In genomic region chr22:37665487-37665886, GRCh38 we compare ENCODE assay signal across 16 cellular contexts. TPM values are rescaled to one million over a fixed set of nuclear protein-coding genes. Genes with fewer than 3 reads are reported as not detected.
A peak's percentile ranks its signal among the peaks of the same experiment; 100 is the strongest.
DNase-seq lines count a peak whose midpoint lies in the region; ATAC-seq and TF ChIP-seq lines count a peak whose summit lies in the region.
"Had no signal": no experiment of that assay in that cellular context is flagged by ENCODE, and none has a peak within 500 bp of the region (broad histone marks: within the 10 kb centered on the region; RNA-seq: fewer than 3 reads in every experiment).

No MANE protein-coding gene starts in this region.

- no peak overlapping the region for H3K9ac ChIP-seq in stomach smooth muscle (ENCODE audit: low read length in 2 of 2)
- H3K9ac ChIP-seq: BLaER1 had no signal

- H3K4me3 ChIP-seq in left ventricle myocardium inferior (no peak overlapping the region), stomach smooth muscle (ENCODE audit: low read length in 2 of 2) (no peak overlapping the region)
- H3K4me3 ChIP-seq: BLaER1 had no signal

- no peaks in the 10 kb centered on the region for H3K9me3 Mint-ChIP-seq in activated CD4-positive, alpha-beta memory T cell treated with anti-CD3 and anti-CD28 coated beads, Interleukin-2, amount 10 ng/mL, durations not matched to agents 7 days and 5 days
- H3K9me3 Mint-ChIP-seq: CD8-positive, alpha-beta memory T cell; HFFc6 had no signal

- no peaks in the 10 kb centered on the region for H3K27me3 Mint-ChIP-seq in activated CD4-positive, alpha-beta memory T cell treated with anti-CD3 and anti-CD28 coated beads, Interleukin-2, amount 10 ng/mL, durations not matched to agents 7 days and 5 days
- H3K27me3 Mint-ChIP-seq: CD8-positive, alpha-beta memory T cell had no signal

- no peaks in the 10 kb centered on the region for H3K9me3 ChIP-seq in left ventricle myocardium inferior (replicated peaks)
- no peaks in the 10 kb centered on the region for H3K9me3 ChIP-seq in stomach smooth muscle (ENCODE audit: control insufficient read depth in 2 of 2, low read length in 2 of 2)
- H3K9me3 ChIP-seq: BLaER1, Caco-2 had no signal

- intact Hi-C loops in left ventricle myocardium inferior (cut with micrococcal nuclease): no loop called here
- intact Hi-C loops in Right ventricle myocardium inferior (cut with DNase I): no loop called here
- intact Hi-C loops in sciatic nerve (cut with DNase I): no loop called here

- CTCF ChIA-PET in activated CD4-positive, alpha-beta memory T cell treated with anti-CD3 and anti-CD28 coated beads, Interleukin-2, amount 10 ng/mL, durations not matched to agents 7 days and 5 days (lab: Charles Lee): interaction anchor here (12.4 to 12.8 kb wide), 2 partner anchors 14 to 22 kb away, joined by 151 to 191 read pairs; partner anchors contain the start of gene LGALS1

- H3K27ac Mint-ChIP-seq in activated CD4-positive, alpha-beta memory T cell treated with anti-CD3 and anti-CD28 coated beads, Interleukin-2, amount 10 ng/mL, durations not matched to agents 7 days and 5 days: no peak overlapping the region
- H3K27ac Mint-ChIP-seq: CD8-positive, alpha-beta memory T cell; HFFc6 had no signal

- H3K4me1 ChIP-seq in left ventricle myocardium inferior (peaks cover 30% of the 10 kb centered on the region), stomach smooth muscle (ENCODE audit: control insufficient read depth, insufficient read depth, low read length) (peaks cover 34% of the 10 kb centered on the region)

- DNase-seq in left ventricle myocardium inferior: no peak
- DNase-seq in Right ventricle myocardium inferior (ENCODE audit: missing footprints): no peak
- DNase-seq in sciatic nerve (ENCODE audit: low spot score): no peak
- DNase-seq in activated CD4-positive, alpha-beta memory T cell treated with anti-CD3 and anti-CD28 coated beads, Interleukin-2, amount 10 ng/mL, durations not matched to agents 7 days and 5 days: no peak
- no peak for DNase-seq in SHP77 (lab: John Stamatoyannopoulos, UW)
- DNase-seq: 8988T; AML-193; Caco-2; CD8-positive, alpha-beta memory T cell; DND-41; GDM1; HCEC 1CT; HFFc6 had no signal

- H3K36me3 Mint-ChIP-seq in activated CD4-positive, alpha-beta memory T cell treated with anti-CD3 and anti-CD28 coated beads, Interleukin-2, amount 10 ng/mL, durations not matched to agents 7 days and 5 days (ENCODE audit: low read depth): peaks cover 19% of the 10 kb centered on the region

- no peak for ATAC-seq in Right ventricle myocardium inferior
- no peak for ATAC-seq in sciatic nerve

- no peak overlapping the region for H3K4me3 Mint-ChIP-seq in activated CD4-positive, alpha-beta memory T cell treated with anti-CD3 and anti-CD28 coated beads, Interleukin-2, amount 10 ng/mL, durations not matched to agents 7 days and 5 days
- H3K4me3 Mint-ChIP-seq: CD8-positive, alpha-beta memory T cell; HFFc6 had no signal

- no peak for TF ChIP-seq CTCF in left ventricle myocardium inferior (IDR thresholded peaks at IDR 0.05; ENCODE audit: borderline replicate concordance)

- H3K36me3 ChIP-seq in left ventricle myocardium inferior: peaks cover 19% of the 10 kb centered on the region
- H3K36me3 ChIP-seq in stomach smooth muscle (ENCODE audit: control insufficient read depth in 2 of 2, insufficient read depth in 2 of 2, low read length in 2 of 2): peaks cover 11 to 16% of the 10 kb centered on the region in 2 donors

- no peaks in the 10 kb centered on the region for H3K27me3 ChIP-seq in left ventricle myocardium inferior (ENCODE audit: low read depth)
- H3K27me3 ChIP-seq in layer of hippocampus (ENCODE audit: control insufficient read depth, insufficient read depth, low read length): no peaks in the 10 kb centered on the region
- no peaks in the 10 kb centered on the region for H3K27me3 ChIP-seq in stomach smooth muscle (ENCODE audit: control insufficient read depth in 1 of 2, insufficient read depth in 2 of 2, low read length in 2 of 2)
- H3K27me3 ChIP-seq: BLaER1 had no signal

- peaks cover 21% of the 10 kb centered on the region for H3K4me1 Mint-ChIP-seq in activated CD4-positive, alpha-beta memory T cell treated with anti-CD3 and anti-CD28 coated beads, Interleukin-2, amount 10 ng/mL, durations not matched to agents 7 days and 5 days

- H3K27ac ChIP-seq in left ventricle myocardium inferior (replicated peaks) (peak overlapping the region; percentile 11), layer of hippocampus (ENCODE audit: low read depth, low read length) (peak overlapping the region; percentile 71), stomach smooth muscle (ENCODE audit: low read length) (peak overlapping the region; percentile 41)
- H3K27ac ChIP-seq: BLaER1 had no signal

- POLR2A ChIA-PET in activated CD4-positive, alpha-beta memory T cell treated with anti-CD3 and anti-CD28 coated beads, Interleukin-2, amount 10 ng/mL, durations not matched to agents 7 days and 5 days (lab: Charles Lee): interaction anchor here (15.9 kb wide), 1 partner anchor 10 kb away, joined by 244 read pairs; the partner anchor contains the start of gene LGALS1

RNA-seq across cellular contexts. Expression of gene PDXP, which starts 7.0 kb away (rescaled TPM):
- 23.9 TPM for total RNA-seq in left ventricle myocardium inferior
- 21.4 TPM for total RNA-seq in Right ventricle myocardium inferior
- 10.0 TPM for total RNA-seq in sciatic nerve
- total RNA-seq in activated CD4-positive, alpha-beta memory T cell treated with anti-CD3 and anti-CD28 coated beads, Interleukin-2, amount 10 ng/mL, durations not matched to agents 7 days and 5 days: 10 to 100 TPM; 19.1 to 21.6 TPM

RNA-seq across cellular contexts. Expression of gene LGALS1, which starts 9.9 kb away (rescaled TPM):
- 843 TPM for total RNA-seq in left ventricle myocardium inferior
- total RNA-seq in Right ventricle myocardium inferior: 1,345 TPM
- 1,269 TPM for total RNA-seq in sciatic nerve
- 1,000 to 10,000 TPM; 2,209 to 2,240 TPM for total RNA-seq in activated CD4-positive, alpha-beta memory T cell treated with anti-CD3 and anti-CD28 coated beads, Interleukin-2, amount 10 ng/mL, durations not matched to agents 7 days and 5 days

RNA-seq across cellular contexts. Expression of gene NOL12, which starts 20.7 kb away (rescaled TPM):
- 12.8 TPM for total RNA-seq in left ventricle myocardium inferior
- 14.1 TPM for total RNA-seq in Right ventricle myocardium inferior
- total RNA-seq in sciatic nerve: 21.2 TPM
- total RNA-seq in activated CD4-positive, alpha-beta memory T cell treated with anti-CD3 and anti-CD28 coated beads, Interleukin-2, amount 10 ng/mL, durations not matched to agents 7 days and 5 days: 10 to 100 TPM; 36.6 to 36.9 TPM

RNA-seq across cellular contexts. Expression of gene SH3BP1, which starts 26.0 kb away (rescaled TPM):
- total RNA-seq in left ventricle myocardium inferior (2.5 TPM), Right ventricle myocardium inferior (1.5 TPM), sciatic nerve (10.3 TPM)
- 100 to 1,000 TPM; 161 to 162 TPM for total RNA-seq in activated CD4-positive, alpha-beta memory T cell treated with anti-CD3 and anti-CD28 coated beads, Interleukin-2, amount 10 ng/mL, durations not matched to agents 7 days and 5 days

RNA-seq across cellular contexts. Expression of gene TRIOBP, which starts 31.4 kb away (rescaled TPM):
- total RNA-seq in left ventricle myocardium inferior: 86.5 TPM
- total RNA-seq in Right ventricle myocardium inferior: 90.1 TPM
- 84.0 TPM for total RNA-seq in sciatic nerve
- 10 to 100 TPM; 40.9 to 42.7 TPM for total RNA-seq in activated CD4-positive, alpha-beta memory T cell treated with anti-CD3 and anti-CD28 coated beads, Interleukin-2, amount 10 ng/mL, durations not matched to agents 7 days and 5 days

Comparison
In these comparisons a context has a peak if more than half of its experiments do, and no peak if none do; other contexts are left out.
1. H3K27ac ChIP-seq: peak in every context shown above with its lines; median percentile 71 in layer of hippocampus; 41 in stomach smooth muscle; 11 in left ventricle myocardium inferior.